ENCODE assay signal across 1 cellular context in genomic region chr9:4679268-4680177, GRCh38.
A peak's percentile ranks its signal among the peaks of the same experiment; 100 is the strongest.
TF ChIP-seq lines count a peak whose summit lies in the region.

Gene CDC37L1, plus strand, starts transcription at chr9:4679569. Its CDS starts 199 bp downstream, at chr9:4679768.

TF ChIP-seq in HepG2, 621 proteins besides CTCF, POLR2A, EP300 and RAD21 (continued from another document and continues in another):
- TF ChIP-seq ZBTB40 (IDR thresholded peaks at IDR 0.05) = peak; percentile 60
- no peak; the same call in 1 of the 2 replicates for TF ChIP-seq ZBTB40 (CRISPR knock-in tag; IDR thresholded peaks at IDR 0.05)
- TF ChIP-seq, protein P1, sequence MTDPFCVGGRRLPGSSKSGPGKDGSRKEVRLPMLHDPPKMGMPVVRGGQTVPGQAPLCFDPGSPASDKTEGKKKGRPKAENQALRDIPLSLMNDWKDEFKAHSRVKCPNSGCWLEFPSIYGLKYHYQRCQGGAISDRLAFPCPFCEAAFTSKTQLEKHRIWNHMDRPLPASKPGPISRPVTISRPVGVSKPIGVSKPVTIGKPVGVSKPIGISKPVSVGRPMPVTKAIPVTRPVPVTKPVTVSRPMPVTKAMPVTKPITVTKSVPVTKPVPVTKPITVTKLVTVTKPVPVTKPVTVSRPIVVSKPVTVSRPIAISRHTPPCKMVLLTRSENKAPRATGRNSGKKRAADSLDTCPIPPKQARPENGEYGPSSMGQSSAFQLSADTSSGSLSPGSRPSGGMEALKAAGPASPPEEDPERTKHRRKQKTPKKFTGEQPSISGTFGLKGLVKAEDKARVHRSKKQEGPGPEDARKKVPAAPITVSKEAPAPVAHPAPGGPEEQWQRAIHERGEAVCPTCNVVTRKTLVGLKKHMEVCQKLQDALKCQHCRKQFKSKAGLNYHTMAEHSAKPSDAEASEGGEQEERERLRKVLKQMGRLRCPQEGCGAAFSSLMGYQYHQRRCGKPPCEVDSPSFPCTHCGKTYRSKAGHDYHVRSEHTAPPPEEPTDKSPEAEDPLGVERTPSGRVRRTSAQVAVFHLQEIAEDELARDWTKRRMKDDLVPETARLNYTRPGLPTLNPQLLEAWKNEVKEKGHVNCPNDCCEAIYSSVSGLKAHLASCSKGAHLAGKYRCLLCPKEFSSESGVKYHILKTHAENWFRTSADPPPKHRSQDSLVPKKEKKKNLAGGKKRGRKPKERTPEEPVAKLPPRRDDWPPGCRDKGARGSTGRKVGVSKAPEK (CRISPR knock-in tag; IDR thresholded peaks at IDR 0.05; ENCODE audit: borderline replicate concordance) = no peak
- TF ChIP-seq MTA3 (CRISPR knock-in tag; IDR thresholded peaks at IDR 0.05) = no peak
- peak; percentile 81 for TF ChIP-seq PHF20 (CRISPR knock-in tag; IDR thresholded peaks at IDR 0.05)
- TF ChIP-seq ZEB1 (IDR thresholded peaks at IDR 0.05; ENCODE audit: insufficient replicate concordance, low read depth) = no peak
- TF ChIP-seq, protein P2, sequence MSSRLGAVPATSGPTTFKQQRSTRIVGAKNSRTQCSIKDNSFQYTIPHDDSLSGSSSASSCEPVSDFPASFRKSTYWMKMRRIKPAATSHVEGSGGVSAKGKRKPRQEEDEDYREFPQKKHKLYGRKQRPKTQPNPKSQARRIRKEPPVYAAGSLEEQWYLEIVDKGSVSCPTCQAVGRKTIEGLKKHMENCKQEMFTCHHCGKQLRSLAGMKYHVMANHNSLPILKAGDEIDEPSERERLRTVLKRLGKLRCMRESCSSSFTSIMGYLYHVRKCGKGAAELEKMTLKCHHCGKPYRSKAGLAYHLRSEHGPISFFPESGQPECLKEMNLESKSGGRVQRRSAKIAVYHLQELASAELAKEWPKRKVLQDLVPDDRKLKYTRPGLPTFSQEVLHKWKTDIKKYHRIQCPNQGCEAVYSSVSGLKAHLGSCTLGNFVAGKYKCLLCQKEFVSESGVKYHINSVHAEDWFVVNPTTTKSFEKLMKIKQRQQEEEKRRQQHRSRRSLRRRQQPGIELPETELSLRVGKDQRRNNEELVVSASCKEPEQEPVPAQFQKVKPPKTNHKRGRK (CRISPR knock-in tag; IDR thresholded peaks at IDR 0.05) = no peak
- peak; percentile 31; the same call in 1 of the 2 replicates for TF ChIP-seq ATF5 (CRISPR knock-in tag; IDR thresholded peaks at IDR 0.05; ENCODE audit: low read depth)
- TF ChIP-seq ZNF335 (CRISPR knock-in tag; IDR thresholded peaks at IDR 0.05) = peak; percentile 74
- no peak for TF ChIP-seq TOE1 (CRISPR knock-in tag; IDR thresholded peaks at IDR 0.05)
- no peak for TF ChIP-seq MAFK (conservative IDR thresholded peaks at IDR 0.05 in 1 of 2, IDR thresholded peaks at IDR 0.05 in 1 of 2; ENCODE audit: low read length in 2 of 2)
- peak; percentile 84; the same call in 1 of the 2 replicates for TF ChIP-seq FOXK1 (CRISPR knock-in tag; IDR thresholded peaks at IDR 0.05; ENCODE audit: borderline replicate concordance, low read depth)
- no peak for TF ChIP-seq ZNF720 (CRISPR knock-in tag; IDR thresholded peaks at IDR 0.05)
- TF ChIP-seq ZNF550 (CRISPR knock-in tag; IDR thresholded peaks at IDR 0.05; ENCODE audit: borderline replicate concordance) = no peak
- peak; percentile 91 for TF ChIP-seq ZNF275 (CRISPR knock-in tag; IDR thresholded peaks at IDR 0.05; ENCODE audit: borderline replicate concordance)
- TF ChIP-seq ZNF781 (CRISPR knock-in tag; IDR thresholded peaks at IDR 0.05; ENCODE audit: borderline replicate concordance, not compliant biosample characterization) = peak; percentile 61
- peak; percentile 86 for TF ChIP-seq ZNF143 (CRISPR knock-in tag; IDR thresholded peaks at IDR 0.05)
- peak; percentile 87 for TF ChIP-seq HNF1B (CRISPR knock-in tag; IDR thresholded peaks at IDR 0.05)
- TF ChIP-seq NCOA1 (CRISPR knock-in tag; IDR thresholded peaks at IDR 0.05) = no peak
- peak; percentile 95 for TF ChIP-seq ZNF563 (CRISPR knock-in tag; IDR thresholded peaks at IDR 0.05)
- TF ChIP-seq, protein P3, sequence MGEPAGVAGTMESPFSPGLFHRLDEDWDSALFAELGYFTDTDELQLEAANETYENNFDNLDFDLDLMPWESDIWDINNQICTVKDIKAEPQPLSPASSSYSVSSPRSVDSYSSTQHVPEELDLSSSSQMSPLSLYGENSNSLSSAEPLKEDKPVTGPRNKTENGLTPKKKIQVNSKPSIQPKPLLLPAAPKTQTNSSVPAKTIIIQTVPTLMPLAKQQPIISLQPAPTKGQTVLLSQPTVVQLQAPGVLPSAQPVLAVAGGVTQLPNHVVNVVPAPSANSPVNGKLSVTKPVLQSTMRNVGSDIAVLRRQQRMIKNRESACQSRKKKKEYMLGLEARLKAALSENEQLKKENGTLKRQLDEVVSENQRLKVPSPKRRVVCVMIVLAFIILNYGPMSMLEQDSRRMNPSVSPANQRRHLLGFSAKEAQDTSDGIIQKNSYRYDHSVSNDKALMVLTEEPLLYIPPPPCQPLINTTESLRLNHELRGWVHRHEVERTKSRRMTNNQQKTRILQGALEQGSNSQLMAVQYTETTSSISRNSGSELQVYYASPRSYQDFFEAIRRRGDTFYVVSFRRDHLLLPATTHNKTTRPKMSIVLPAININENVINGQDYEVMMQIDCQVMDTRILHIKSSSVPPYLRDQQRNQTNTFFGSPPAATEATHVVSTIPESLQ (CRISPR knock-in tag; conservative IDR thresholded peaks at IDR 0.05) = no peak
- peak; percentile 83; the same call in 1 of the 2 replicates for TF ChIP-seq KLF6 (CRISPR knock-in tag; IDR thresholded peaks at IDR 0.05)
- TF ChIP-seq ZNF17 (CRISPR knock-in tag; IDR thresholded peaks at IDR 0.05) = no peak
- peak; percentile 76; the same call in 1 of the 2 replicates for TF ChIP-seq ZNF839 (CRISPR knock-in tag; IDR thresholded peaks at IDR 0.05; ENCODE audit: borderline replicate concordance)
- no peak for TF ChIP-seq SNRNP70 (IDR thresholded peaks at IDR 0.05; ENCODE audit: low read depth, low read length)
- no peak for TF ChIP-seq ZNF703 (CRISPR knock-in tag; IDR thresholded peaks at IDR 0.05; ENCODE audit: borderline replicate concordance)
- peak; percentile 11 for TF ChIP-seq TBL1XR1 (IDR thresholded peaks at IDR 0.05; ENCODE audit: borderline replicate concordance, low read length, partially characterized antibody)
- TF ChIP-seq, protein P4, sequence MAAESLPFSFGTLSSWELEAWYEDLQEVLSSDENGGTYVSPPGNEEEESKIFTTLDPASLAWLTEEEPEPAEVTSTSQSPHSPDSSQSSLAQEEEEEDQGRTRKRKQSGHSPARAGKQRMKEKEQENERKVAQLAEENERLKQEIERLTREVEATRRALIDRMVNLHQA (CRISPR knock-in tag; IDR thresholded peaks at IDR 0.05) = no peak
- peak; percentile 93; the same call in 1 of the 2 replicates for TF ChIP-seq ZNF558 (CRISPR knock-in tag; IDR thresholded peaks at IDR 0.05; ENCODE audit: borderline replicate concordance)
- TF ChIP-seq, protein P5, sequence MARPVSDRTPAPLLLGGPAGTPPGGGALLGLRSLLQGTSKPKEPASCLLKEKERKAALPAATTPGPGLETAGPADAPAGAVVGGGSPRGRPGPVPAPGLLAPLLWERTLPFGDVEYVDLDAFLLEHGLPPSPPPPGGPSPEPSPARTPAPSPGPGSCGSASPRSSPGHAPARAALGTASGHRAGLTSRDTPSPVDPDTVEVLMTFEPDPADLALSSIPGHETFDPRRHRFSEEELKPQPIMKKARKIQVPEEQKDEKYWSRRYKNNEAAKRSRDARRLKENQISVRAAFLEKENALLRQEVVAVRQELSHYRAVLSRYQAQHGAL (CRISPR knock-in tag; IDR thresholded peaks at IDR 0.05; ENCODE audit: not compliant biosample characterization) = peak; percentile 50
- TF ChIP-seq ZNF660 (CRISPR knock-in tag; IDR thresholded peaks at IDR 0.05; ENCODE audit: borderline replicate concordance, low read depth) = no peak
- TF ChIP-seq PCBP2 (optimal IDR thresholded peaks at IDR 0.05; ENCODE audit: low read depth, low read length, poor library complexity, severe bottlenecking) = no peak
- TF ChIP-seq PHF21A (CRISPR knock-in tag; IDR thresholded peaks at IDR 0.05) = peak; percentile 75
- 0 out of 2 replicates have a peak, but pooled peaks have one; percentile 58 for TF ChIP-seq ZNF615 (CRISPR knock-in tag; IDR thresholded peaks at IDR 0.05; ENCODE audit: borderline replicate concordance)
- TF ChIP-seq ZBTB26 (CRISPR knock-in tag; IDR thresholded peaks at IDR 0.05; ENCODE audit: borderline replicate concordance) = peak; percentile 77
- no peak for TF ChIP-seq PAX8 (CRISPR knock-in tag; IDR thresholded peaks at IDR 0.05; ENCODE audit: borderline replicate concordance)
- TF ChIP-seq PLRG1 (conservative IDR thresholded peaks at IDR 0.05) = no peak
- TF ChIP-seq DNMT3B (CRISPR knock-in tag; conservative IDR thresholded peaks at IDR 0.05) = no peak
